Comparison of ENCODE assay signal across 12 cellular contexts in genomic region chr10:78178940-78179339, GRCh38.
DNase-seq lines count a peak whose midpoint lies in the region; ATAC-seq, FAIRE-seq and TF ChIP-seq lines count a peak whose summit lies in the region.
"Had no signal": no experiment of that assay in that cellular context is flagged by ENCODE, and none has a peak within 500 bp of the region (broad histone marks: within the 10 kb centered on the region; RNA-seq: fewer than 3 reads in every experiment).

No MANE protein-coding gene starts in this region.

- H3K27me3 ChIP-seq in keratinocyte (ENCODE audit: control insufficient read depth, extremely low read depth, insufficient read depth, low read length): peaks cover 5% of the 10 kb centered on the region
- H3K27me3 ChIP-seq: BLaER1 treated with 17β-estradiol and CSF1 and Interleukin-3, amounts not matched to agents 10 nM and 100 nM had no signal

- no peaks in the 10 kb centered on the region for H3K79me2 ChIP-seq in keratinocyte (ENCODE audit: control insufficient read depth, insufficient read depth, low read length)

- peaks cover 2% of the 10 kb centered on the region for H3K27me3 Mint-ChIP-seq in brain

- no peak for TF ChIP-seq POLR2A in H54 (IDR thresholded peaks at IDR 0.05; ENCODE audit: low read depth, low read length)

- peaks cover 89% of the 10 kb centered on the region for H3K4me1 Mint-ChIP-seq in brain

- no peaks in the 10 kb centered on the region for H3K36me3 Mint-ChIP-seq in brain

- TF ChIP-seq CTCF in brain (conservative IDR thresholded peaks at IDR 0.05) (no peak), keratinocyte (optimal IDR thresholded peaks at IDR 0.05 in 1 of 3, IDR thresholded peaks at IDR 0.05 in 1 of 3, conservative IDR thresholded peaks at IDR 0.05 in 1 of 3; ENCODE audit: extremely low read depth in 1 of 3, insufficient read depth in 2 of 3, low read length in 3 of 3) (no peak)

- DNase-seq in A172 (ENCODE audit: low spot score) (peak; percentile 72), H54 (ENCODE audit: insufficient read length, low spot score) (peak; percentile 33), keratinocyte (ENCODE audit: low read depth, low spot score) (no peak), DMS114 treated with DMSO at 0.1 percent for 48 hours (lab: John Stamatoyannopoulos, UW; ENCODE audit: unreplicated experiment) (no peak), cerebellar cortex (ENCODE audit: low spot score) (no peak), posterior vena cava (ENCODE audit: low spot score) (no peak)
- DNase-seq: NCI-H2081 had no signal

- H3K4me3 ChIP-seq in keratinocyte (ENCODE audit: control insufficient read depth in 2 of 3, extremely low read depth in 1 of 3, insufficient read depth in 2 of 3, low read depth in 1 of 3, low read length in 3 of 3): no peak overlapping the region
- H3K4me3 ChIP-seq: BLaER1 treated with 17β-estradiol and CSF1 and Interleukin-3, amounts not matched to agents 10 nM and 100 nM had no signal

- intact Hi-C loops in posterior vena cava (cut with DNase I): loop anchor here in 1 of 2 donors (5.0 kb wide), 1 partner anchor 408 kb away; no protein-coding TSS in a partner anchor

- FAIRE-seq in H54 (lab: Jason Lieb, UNC) (no peak), keratinocyte (lab: Jason Lieb, UNC) (peak; percentile 63)
- FAIRE-seq: endothelial cell of umbilical vein had no signal

- no peaks in the 10 kb centered on the region for H3K9me1 ChIP-seq in keratinocyte (ENCODE audit: control insufficient read depth, extremely low read depth, insufficient read depth, low read length)

- H4K20me1 ChIP-seq in keratinocyte (ENCODE audit: control insufficient read depth, extremely low read depth, insufficient read depth, low read length): no peaks in the 10 kb centered on the region
- H4K20me1 ChIP-seq: BLaER1 treated with 17β-estradiol and CSF1 and Interleukin-3, amounts not matched to agents 10 nM and 100 nM had no signal

- no peak for ATAC-seq in GM18502 (IDR thresholded peaks at IDR 0.05; ENCODE audit: poor library complexity, unreplicated experiment)

- no peaks in the 10 kb centered on the region for H3K36me3 ChIP-seq in keratinocyte (ENCODE audit: control insufficient read depth in 2 of 2, extremely low read depth in 1 of 2, insufficient read depth in 2 of 2, low read length in 2 of 2)
- H3K36me3 ChIP-seq: BLaER1 treated with 17β-estradiol and CSF1 and Interleukin-3, amounts not matched to agents 10 nM and 100 nM had no signal

- dilution Hi-C loops in keratinocyte (cut with MboI; ENCODE audit: extremely low pct_ligation_motif_present, low sequenced_read_pairs): no loop called here

- H3K27ac Mint-ChIP-seq in brain: peak overlapping the region; percentile 91 to 99 (median 97)
- H3K27ac Mint-ChIP-seq: type B pancreatic cell had no signal

- H3K4me2 ChIP-seq in keratinocyte (ENCODE audit: control insufficient read depth, extremely low read depth, insufficient read depth, low read depth, low read length): peak overlapping the region; percentile 34

- peaks cover 30% of the 10 kb centered on the region for H3K4me1 ChIP-seq in keratinocyte (ENCODE audit: control insufficient read depth, extremely low read depth, insufficient read depth, low read length)

- no peak overlapping the region for H3K27ac ChIP-seq in keratinocyte (ENCODE audit: control insufficient read depth, insufficient read depth, low read length)
- H3K27ac ChIP-seq: BLaER1 treated with 17β-estradiol and CSF1 and Interleukin-3, amounts not matched to agents 10 nM and 100 nM had no signal

- no peaks in the 10 kb centered on the region for H3K9me3 Mint-ChIP-seq in brain
- H3K9me3 Mint-ChIP-seq: type B pancreatic cell had no signal

- H3K9ac ChIP-seq in keratinocyte (ENCODE audit: control insufficient read depth, extremely low read depth, insufficient read depth, low read length): no peak overlapping the region
- H3K9ac ChIP-seq: BLaER1 treated with 17β-estradiol and CSF1 and Interleukin-3, amounts not matched to agents 10 nM and 100 nM had no signal

- H3K9me3 ChIP-seq in keratinocyte (ENCODE audit: control insufficient read depth, low read depth, low read length): no peaks in the 10 kb centered on the region
- H3K9me3 ChIP-seq: BLaER1 treated with 17β-estradiol and CSF1 and Interleukin-3, amounts not matched to agents 10 nM and 100 nM had no signal

- H2AFZ ChIP-seq in keratinocyte (ENCODE audit: control insufficient read depth, low read length): no peak overlapping the region

- peak overlapping the region in 1 of 5 experiments; percentile 10 for H3K4me3 Mint-ChIP-seq in brain
- H3K4me3 Mint-ChIP-seq: type B pancreatic cell had no signal

Comparison
In these comparisons a context has a peak if more than half of its experiments do, and no peak if none do; other contexts are left out.
1. DNase-seq: peak in A172 (single experiment) and H54 (single experiment); none in keratinocyte (single experiment), DMS114 treated with DMSO at 0.1 percent for 48 hours (single experiment), cerebellar cortex (single experiment) and posterior vena cava (single experiment).